Comparison of ENCODE assay signal across 14 cellular contexts in genomic region chr12:24856541-24856940, GRCh38.
A peak's percentile ranks its signal among the peaks of the same experiment; 100 is the strongest.
DNase-seq lines count a peak whose midpoint lies in the region; ATAC-seq, FAIRE-seq and TF ChIP-seq lines count a peak whose summit lies in the region.
"Had no signal": no experiment of that assay in that cellular context is flagged by ENCODE, and none has a peak within 500 bp of the region (broad histone marks: within the 10 kb centered on the region; RNA-seq: fewer than 3 reads in every experiment).

No MANE protein-coding gene starts in this region.

- peak; percentile 65 to 79 (median 72) for ATAC-seq in pancreas
- ATAC-seq: GM12878, HCT116 had no signal

- H3K4me3 ChIP-seq in KMS-11 (IDR thresholded peaks at IDR 0.05; ENCODE audit: insufficient read depth, low read depth, low read length) (no peak overlapping the region), pancreas (no peak overlapping the region), ascending aorta (no peak overlapping the region)
- H3K4me3 ChIP-seq: BLaER1 treated with 17β-estradiol and CSF1 and Interleukin-3, amounts not matched to agents 10 nM and 100 nM; GM12878 had no signal

- peaks cover 54% of the 10 kb centered on the region for H3K36me3 Mint-ChIP-seq in endothelial cell (ENCODE audit: low read depth, unreplicated experiment)
- H3K36me3 Mint-ChIP-seq: CD4-positive, CD25-positive, alpha-beta regulatory T cell had no signal

- WGBS in pancreas, 2 donors: 44 to 62% methylated on average over 3 of the region's 3 CpGs

- no peak overlapping the region for H3K27ac ChIP-seq in KMS-11
- peak overlapping the region; percentile 24 to 78 (median 60) for H3K27ac ChIP-seq in pancreas
- H3K27ac ChIP-seq in ascending aorta: no peak overlapping the region

- H3K9me3 Mint-ChIP-seq in endothelial cell (ENCODE audit: unreplicated experiment): no peaks in the 10 kb centered on the region

- no peak overlapping the region for H3K4me3 Mint-ChIP-seq in endothelial cell (ENCODE audit: unreplicated experiment)
- H3K4me3 Mint-ChIP-seq: CD4-positive, CD25-positive, alpha-beta regulatory T cell had no signal

- H3K27me3 ChIP-seq in KMS-11 (ENCODE audit: insufficient read depth, low read depth) (no peaks in the 10 kb centered on the region), pancreas (no peaks in the 10 kb centered on the region), ascending aorta (no peaks in the 10 kb centered on the region)
- H3K27me3 ChIP-seq: BLaER1 treated with 17β-estradiol and CSF1 and Interleukin-3, amounts not matched to agents 10 nM and 100 nM had no signal

- no peak overlapping the region for H3K9ac ChIP-seq in KMS-11
- H3K9ac ChIP-seq: BLaER1 treated with 17β-estradiol and CSF1 and Interleukin-3, amounts not matched to agents 10 nM and 100 nM had no signal

- no peaks in the 10 kb centered on the region for H4K20me1 ChIP-seq in KMS-11 (ENCODE audit: insufficient read depth)

- H3K4me2 ChIP-seq in KMS-11: peak overlapping the region; percentile 33

- intact Hi-C loops in pancreas (cut with DNase I): no loop called here
- intact Hi-C loops in ascending aorta (cut with DNase I): no loop called here

- H3K36me3 ChIP-seq in KMS-11 (ENCODE audit: insufficient read depth) (no peaks in the 10 kb centered on the region), pancreas (no peaks in the 10 kb centered on the region), ascending aorta (no peaks in the 10 kb centered on the region)

- no peak for FAIRE-seq in pancreas (lab: Jason Lieb, UNC)
- FAIRE-seq: GM12878 had no signal

- no peak for TF ChIP-seq CTCF in KMS-11 (conservative IDR thresholded peaks at IDR 0.05; ENCODE audit: low read depth, low read length)
- no peak for TF ChIP-seq CTCF in endothelial cell (IDR thresholded peaks at IDR 0.05; ENCODE audit: unreplicated experiment)
- TF ChIP-seq CTCF in pancreas (IDR thresholded peaks at IDR 0.05): no peak
- no peak for TF ChIP-seq CTCF in ascending aorta (IDR thresholded peaks at IDR 0.05)

- peaks cover 6% of the 10 kb centered on the region for H3K27me3 Mint-ChIP-seq in endothelial cell (ENCODE audit: unreplicated experiment)

- H3K9me3 ChIP-seq in pancreas (no peaks in the 10 kb centered on the region), ascending aorta (no peaks in the 10 kb centered on the region)

- H3K4me1 ChIP-seq in KMS-11 (ENCODE audit: low read depth, poor library complexity, severe bottlenecking): peaks cover 38% of the 10 kb centered on the region
- peaks cover 10 to 46% (median 21%) of the 10 kb centered on the region in 3 donors for H3K4me1 ChIP-seq in pancreas
- H3K4me1 ChIP-seq in ascending aorta: peaks cover 0 to 2% of the 10 kb centered on the region in 2 donors

- DNase-seq in endothelial cell (ENCODE audit: low spot score) (no peak), pancreas (peak in 1 of 6 donors; percentile 30), ascending aorta (ENCODE audit: low spot score in 2 of 2) (no peak), GDM1 (lab: John Stamatoyannopoulos, UW) (no peak), OCI-M2 (lab: John Stamatoyannopoulos, UW; ENCODE audit: unreplicated experiment) (no peak)
- no peak for DNase-seq in activated CD4-positive, CD25-positive, alpha-beta regulatory T cell treated with anti-CD3 and anti-CD28 coated beads, Interleukin-2, amount 50 U/mL, for 72 hours
- DNase-seq: ACHN; Calu3; CD4-positive, CD25-positive, alpha-beta regulatory T cell; DMS 273 treated with DMSO at 0.1 percent for 48 hours had no signal

- H3K27ac Mint-ChIP-seq in endothelial cell (ENCODE audit: unreplicated experiment): peak overlapping the region; percentile 17
- H3K27ac Mint-ChIP-seq: CD4-positive, CD25-positive, alpha-beta regulatory T cell had no signal

- H2AFZ ChIP-seq in KMS-11 (ENCODE audit: low read depth): no peak overlapping the region

- H3K4me1 Mint-ChIP-seq in endothelial cell (ENCODE audit: unreplicated experiment): peaks cover 15% of the 10 kb centered on the region
- H3K4me1 Mint-ChIP-seq: CD4-positive, CD25-positive, alpha-beta regulatory T cell had no signal

- H3K79me2 ChIP-seq in KMS-11 (ENCODE audit: insufficient read depth, low read depth): no peaks in the 10 kb centered on the region

Comparison
In these comparisons a context has a peak if more than half of its experiments do, and no peak if none do; other contexts are left out.
1. H3K27ac ChIP-seq: peak in pancreas (4 of 4); none in KMS-11 (single experiment) and ascending aorta (0 of 2).